1 cellular context compared by ENCODE assay signal in genomic region chr6:56235245-56235644, GRCh38.
TF ChIP-seq lines count a peak whose summit lies in the region.

No MANE protein-coding gene starts in this region.

TF ChIP-seq in GM23338, 12 proteins besides CTCF, POLR2A, EP300 and RAD21 (continued from another document):
- no peak for TF ChIP-seq ZNF462 (CRISPR knock-in tag; IDR thresholded peaks at IDR 0.05)
- no peak for TF ChIP-seq ZNF331 (CRISPR knock-in tag; IDR thresholded peaks at IDR 0.05; ENCODE audit: low read depth)
- no peak for TF ChIP-seq STAT1 (IDR thresholded peaks at IDR 0.05; ENCODE audit: unreplicated experiment)
- no peak for TF ChIP-seq JUNB (IDR thresholded peaks at IDR 0.05; ENCODE audit: unreplicated experiment)
- no peak for TF ChIP-seq POLR2AphosphoS5 (IDR thresholded peaks at IDR 0.05; ENCODE audit: low read depth)
- no peak for TF ChIP-seq REST (IDR thresholded peaks at IDR 0.05; ENCODE audit: unreplicated experiment)
- TF ChIP-seq EZH2phosphoT487 (IDR thresholded peaks at IDR 0.05; ENCODE audit: unreplicated experiment), result no peak
- no peak for TF ChIP-seq ZNF114 (CRISPR knock-in tag; IDR thresholded peaks at IDR 0.05)
- TF ChIP-seq ETS1 (IDR thresholded peaks at IDR 0.05), result no peak
